Comparison of ENCODE assay signal across 28 cellular contexts in genomic region chrX:39504227-39504626, GRCh38.
"Had no signal": no experiment of that assay in that cellular context is flagged by ENCODE, and none has a peak within 500 bp of the region (broad histone marks: within the 10 kb centered on the region; RNA-seq: fewer than 3 reads in every experiment).

No MANE protein-coding gene starts in this region.

- H3K27me3 Mint-ChIP-seq: activated CD8-positive, alpha-beta T cell treated with anti-CD3 and anti-CD28 coated beads for 36 hours; activated naive CD4-positive, alpha-beta T cell treated with anti-CD3 and anti-CD28 coated beads, Interleukin-2, amount 50 U/mL, for 24 hours; activated naive CD8-positive, alpha-beta T cell treated with anti-CD3 and anti-CD28 coated beads for 36 hours; activated naive CD8-positive, alpha-beta T cell treated with anti-CD3 and anti-CD28 coated beads, Interleukin-2, amount 50 U/mL, for 24 hours had no signal

- H3K36me3 Mint-ChIP-seq: activated naive CD4-positive, alpha-beta T cell treated with anti-CD3 and anti-CD28 coated beads, Interleukin-2, amount 50 U/mL, for 24 hours had no signal

- DNase-seq: activated CD4-positive, alpha-beta T cell treated with anti-CD3 and anti-CD28 coated beads for 4 hours; activated CD4-positive, alpha-beta T cell treated with anti-CD3 and anti-CD28 coated beads, Interleukin-2, amount 50 U/mL, for 1 hour; activated CD4-positive, alpha-beta T cell treated with anti-CD3 and anti-CD28 coated beads, Interleukin-2, amount 50 U/mL, for 48 hours; activated CD4-positive, CD25-positive, alpha-beta regulatory T cell; activated CD4-positive, CD25-positive, alpha-beta regulatory T cell treated with anti-CD3 and anti-CD28 coated beads, Interleukin-2, amount 50 U/mL, for 72 hours; activated CD8-positive, alpha-beta memory T cell treated with anti-CD3 and anti-CD28 coated beads for 24 hours; activated CD8-positive, alpha-beta T cell treated with anti-CD3 and anti-CD28 coated beads for 36 hours; activated effector memory CD4-positive, alpha-beta T cell treated with anti-CD3 and anti-CD28 coated beads, Interleukin-2, amount 50 U/mL, for 16 hours; activated naive CD4-positive, alpha-beta T cell treated with anti-CD3 and anti-CD28 coated beads for 36 hours; activated naive CD8-positive, alpha-beta T cell treated with anti-CD3 and anti-CD28 coated beads for 36 hours; activated naive CD8-positive, alpha-beta T cell treated with anti-CD3 and anti-CD28 coated beads, Interleukin-2, amount 50 U/mL, for 24 hours; activated T-cell treated with anti-CD3 and anti-CD28 coated beads, Interleukin-2, amount 50 U/mL, for 4 hours; adrenal gland; amygdala; aorta; body of pancreas; caudate nucleus; colonic mucosa; effector CD8-positive, alpha-beta T cell; esophagus squamous epithelium; foreskin melanocyte; T-helper 2 cell had no signal

- H3K27me3 ChIP-seq: body of pancreas, colonic mucosa, esophagus squamous epithelium, gastroesophageal sphincter had no signal

- H3K4me3 Mint-ChIP-seq: activated CD8-positive, alpha-beta T cell treated with anti-CD3 and anti-CD28 coated beads for 36 hours; activated naive CD4-positive, alpha-beta T cell treated with anti-CD3 and anti-CD28 coated beads for 36 hours; activated naive CD4-positive, alpha-beta T cell treated with anti-CD3 and anti-CD28 coated beads, Interleukin-2, amount 50 U/mL, for 24 hours; activated naive CD8-positive, alpha-beta T cell treated with anti-CD3 and anti-CD28 coated beads for 36 hours; activated naive CD8-positive, alpha-beta T cell treated with anti-CD3 and anti-CD28 coated beads, Interleukin-2, amount 50 U/mL, for 24 hours; activated T-cell treated with anti-CD3 and anti-CD28 coated beads, Interleukin-2, amount 50 U/mL, for 4 hours had no signal

- H3K36me3 ChIP-seq: adrenal gland, colonic mucosa, esophagus squamous epithelium, gastroesophageal sphincter had no signal

- ATAC-seq: activated CD8-positive, alpha-beta T cell treated with anti-CD3 and anti-CD28 coated beads for 36 hours; activated naive CD8-positive, alpha-beta T cell treated with anti-CD3 and anti-CD28 coated beads, Interleukin-2, amount 50 U/mL, for 24 hours; activated T-cell treated with anti-CD3 and anti-CD28 coated beads, Interleukin-2, amount 50 U/mL, for 4 hours; body of pancreas; gastroesophageal sphincter had no signal

- H3K27ac ChIP-seq: adrenal gland, body of pancreas, colonic mucosa, epithelial cell of prostate, esophagus squamous epithelium, gastroesophageal sphincter had no signal

- H3K4me3 ChIP-seq: adrenal gland, body of pancreas, colonic mucosa, esophagus squamous epithelium, gastroesophageal sphincter had no signal

- H3K27ac Mint-ChIP-seq: activated CD8-positive, alpha-beta T cell treated with anti-CD3 and anti-CD28 coated beads for 36 hours; activated naive CD4-positive, alpha-beta T cell treated with anti-CD3 and anti-CD28 coated beads for 36 hours; activated naive CD4-positive, alpha-beta T cell treated with anti-CD3 and anti-CD28 coated beads, Interleukin-2, amount 50 U/mL, for 24 hours; activated naive CD8-positive, alpha-beta T cell treated with anti-CD3 and anti-CD28 coated beads for 36 hours; activated naive CD8-positive, alpha-beta T cell treated with anti-CD3 and anti-CD28 coated beads, Interleukin-2, amount 50 U/mL, for 24 hours; activated T-helper 2 cell treated with anti-CD3 and anti-CD28 coated beads, Interferon-gamma antibody, Interleukin-2, Interleukin-4, amounts not matched to agents 10 μg/mL and 5 μg/mL and 100 μg/mL, durations not matched to agents 14 hours and 24 hours and 36 hours had no signal

- H3K4me1 ChIP-seq: adrenal gland, body of pancreas, colonic mucosa, esophagus squamous epithelium, gastroesophageal sphincter had no signal

- FAIRE-seq: endometrium, endothelial cell of umbilical vein had no signal

- H3K9me3 ChIP-seq: adrenal gland, body of pancreas, colonic mucosa, gastroesophageal sphincter had no signal

- H3K9me3 Mint-ChIP-seq: activated naive CD4-positive, alpha-beta T cell treated with anti-CD3 and anti-CD28 coated beads for 36 hours; activated naive CD4-positive, alpha-beta T cell treated with anti-CD3 and anti-CD28 coated beads, Interleukin-2, amount 50 U/mL, for 24 hours; activated naive CD8-positive, alpha-beta T cell treated with anti-CD3 and anti-CD28 coated beads for 36 hours; activated T-cell treated with anti-CD3 and anti-CD28 coated beads, Interleukin-2, amount 50 U/mL, for 4 hours had no signal
